9 cellular contexts compared by ENCODE assay signal in genomic region chr10:110398419-110399162, GRCh38.
DNase-seq lines count a peak whose midpoint lies in the region; ATAC-seq and TF ChIP-seq lines count a peak whose summit lies in the region.
"Had no signal": no experiment of that assay in that cellular context is flagged by ENCODE, and none has a peak within 500 bp of the region (broad histone marks: within the 10 kb centered on the region; RNA-seq: fewer than 3 reads in every experiment).

No MANE protein-coding gene starts in this region.

- H3K27me3 Mint-ChIP-seq in activated CD8-positive, alpha-beta memory T cell treated with anti-CD3 and anti-CD28 coated beads, Interleukin-2, amount 10 ng/mL, durations not matched to agents 7 days and 5 days = no peaks in the 10 kb centered on the region

- H3K27me3 ChIP-seq in kidney epithelial cell (ENCODE audit: control insufficient read depth, insufficient read depth, low read length) = no peaks in the 10 kb centered on the region
- no peaks in the 10 kb centered on the region for H3K27me3 ChIP-seq in upper lobe of right lung

- in situ Hi-C loops in astrocyte of the spinal cord (cut with HindIII; ENCODE audit: low sequenced_read_pairs) = no loop called here

- TF ChIP-seq CTCF in astrocyte of the spinal cord (IDR thresholded peaks at IDR 0.05; ENCODE audit: low read depth, low read length) = no peak
- no peak for TF ChIP-seq CTCF in kidney epithelial cell (IDR thresholded peaks at IDR 0.05; ENCODE audit: insufficient read depth, low read length, poor library complexity, severe bottlenecking)
- no peak for TF ChIP-seq CTCF in upper lobe of right lung (IDR thresholded peaks at IDR 0.05)

- TF ChIP-seq POLR2A in GM18505 (IDR thresholded peaks at IDR 0.05; ENCODE audit: borderline replicate concordance, extremely low read depth, insufficient read depth, insufficient read length) = no peak

- no peak overlapping the region for H3K4me3 ChIP-seq in astrocyte of the spinal cord (ENCODE audit: low read depth, low read length)
- no peak overlapping the region for H3K4me3 ChIP-seq in kidney epithelial cell (ENCODE audit: low read depth, low read length)
- H3K4me3 ChIP-seq in upper lobe of right lung = no peak overlapping the region

- CTCF ChIA-PET in activated CD8-positive, alpha-beta memory T cell treated with anti-CD3 and anti-CD28 coated beads, Interleukin-2, amount 10 ng/mL, durations not matched to agents 7 days and 5 days (lab: Charles Lee) = interaction anchor here (0.9 to 1.6 kb wide), 4 partner anchors 10 to 16 kb away, joined by 3 to 5 read pairs (median 4); no protein-coding TSS in a partner anchor

- no peaks in the 10 kb centered on the region for H3K9me3 Mint-ChIP-seq in activated CD8-positive, alpha-beta memory T cell treated with anti-CD3 and anti-CD28 coated beads, Interleukin-2, amount 10 ng/mL, durations not matched to agents 7 days and 5 days (ENCODE audit: low read depth)

- intact Hi-C loops in upper lobe of right lung (cut with DNase I) = no loop called here

- no peaks in the 10 kb centered on the region for H3K9me3 ChIP-seq in upper lobe of right lung

- H3K27ac Mint-ChIP-seq in activated CD8-positive, alpha-beta memory T cell treated with anti-CD3 and anti-CD28 coated beads, Interleukin-2, amount 10 ng/mL, durations not matched to agents 7 days and 5 days = peak overlapping the region; percentile 9

- H3K4me1 Mint-ChIP-seq in activated CD8-positive, alpha-beta memory T cell treated with anti-CD3 and anti-CD28 coated beads, Interleukin-2, amount 10 ng/mL, durations not matched to agents 7 days and 5 days = peaks cover 63% of the 10 kb centered on the region

- no peaks in the 10 kb centered on the region for H3K36me3 ChIP-seq in kidney epithelial cell (ENCODE audit: control insufficient read depth, insufficient read depth, low read length)
- H3K36me3 ChIP-seq in upper lobe of right lung = no peaks in the 10 kb centered on the region

- H3K27ac ChIP-seq in upper lobe of right lung = peak overlapping the region; percentile 36

- no peak for DNase-seq in activated CD8-positive, alpha-beta memory T cell treated with anti-CD3 and anti-CD28 coated beads, Interleukin-2, amount 10 ng/mL, durations not matched to agents 7 days and 5 days
- no peak for DNase-seq in activated CD8-positive, alpha-beta memory T cell treated with anti-CD3 and anti-CD28 coated beads for 24 hours
- peak; percentile 90 for DNase-seq in astrocyte of the spinal cord (ENCODE audit: low read depth, low spot score)
- DNase-seq in kidney epithelial cell (ENCODE audit: low read depth) = peak; percentile 98
- no peak for DNase-seq in upper lobe of right lung
- DNase-seq: MV-4-11 had no signal

- no peak for ATAC-seq in activated CD8-positive, alpha-beta memory T cell treated with anti-CD3 and anti-CD28 coated beads, Interleukin-2, amount 10 ng/mL, durations not matched to agents 7 days and 5 days
- ATAC-seq in upper lobe of right lung (peak; percentile 78), HG03095 (IDR thresholded peaks at IDR 0.05; ENCODE audit: unreplicated experiment) (no peak), GM18505 (IDR thresholded peaks at IDR 0.05; ENCODE audit: unreplicated experiment) (no peak), HG03520 (IDR thresholded peaks at IDR 0.05; ENCODE audit: unreplicated experiment) (no peak)

- H3K4me1 ChIP-seq in upper lobe of right lung = peaks cover 16% of the 10 kb centered on the region

- H3K4me3 Mint-ChIP-seq in activated CD8-positive, alpha-beta memory T cell treated with anti-CD3 and anti-CD28 coated beads, Interleukin-2, amount 10 ng/mL, durations not matched to agents 7 days and 5 days = no peak overlapping the region

- H3K36me3 Mint-ChIP-seq in activated CD8-positive, alpha-beta memory T cell treated with anti-CD3 and anti-CD28 coated beads, Interleukin-2, amount 10 ng/mL, durations not matched to agents 7 days and 5 days = peaks cover 1% of the 10 kb centered on the region

Comparison
In these comparisons a context has a peak if more than half of its experiments do, and no peak if none do; other contexts are left out.
1. DNase-seq: peak in astrocyte of the spinal cord (single experiment) and kidney epithelial cell (single experiment); none in activated CD8-positive, alpha-beta memory T cell treated with anti-CD3 and anti-CD28 coated beads, Interleukin-2, amount 10 ng/mL, durations not matched to agents 7 days and 5 days (single experiment), activated CD8-positive, alpha-beta memory T cell treated with anti-CD3 and anti-CD28 coated beads for 24 hours (single experiment) and upper lobe of right lung (single experiment).